ENCODE assay signal across 8 cellular contexts in the genomic region with DNA sequence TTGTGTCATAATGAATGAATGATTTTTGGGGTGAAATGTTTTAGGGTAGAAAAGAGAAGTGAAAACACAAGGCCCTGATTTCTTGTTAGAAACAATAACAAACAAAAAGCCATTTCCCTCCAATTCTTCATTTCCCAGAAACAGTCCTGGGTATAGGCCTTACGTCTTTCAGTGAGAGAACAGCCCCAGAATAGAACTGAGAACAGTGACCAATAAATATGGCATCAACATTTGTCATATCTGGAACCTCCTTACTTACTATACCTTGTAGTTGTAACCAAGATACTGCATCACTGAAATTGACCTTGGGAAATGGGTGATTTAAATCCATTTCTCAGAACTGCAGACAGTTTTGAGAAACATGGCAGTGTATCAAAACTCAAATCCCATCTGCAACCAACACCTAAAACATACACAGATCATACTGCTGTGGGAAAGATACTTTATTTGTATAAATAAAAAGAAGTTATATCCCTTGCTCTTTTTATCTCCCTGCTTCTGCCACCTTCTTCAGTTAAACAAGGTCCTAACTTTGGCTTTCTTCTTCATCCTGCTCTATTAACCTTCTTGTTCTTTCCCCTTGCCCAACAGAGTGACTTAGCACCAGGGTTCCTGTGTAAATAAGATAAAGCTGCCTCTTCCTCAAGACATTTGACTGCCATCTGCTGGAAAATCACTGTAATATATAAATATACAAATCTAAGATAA. TPM values are rescaled to one million over a fixed set of nuclear protein-coding genes. Genes with fewer than 3 reads are reported as not detected.
A peak's percentile ranks its signal among the peaks of the same experiment; 100 is the strongest.
DNase-seq lines count a peak whose midpoint lies in the region; ATAC-seq and TF ChIP-seq lines count a peak whose summit lies in the region.

No MANE protein-coding gene starts in this region.

- no peaks in the 10 kb centered on the region for H3K9me3 Mint-ChIP-seq in type B pancreatic cell

- in situ Hi-C loops in ACHN (cut with HindIII; ENCODE audit: low pct_ligation_motif_present, low pct_unique_long_range_greater_than_20kb, low sequenced_read_pairs) (no loop called here), brain microvascular endothelial cell (cut with HindIII; ENCODE audit: low pct_ligation_motif_present, low sequenced_read_pairs) (no loop called here)

- peak; percentile 38 for TF ChIP-seq CTCF in brain microvascular endothelial cell (IDR thresholded peaks at IDR 0.05; ENCODE audit: low read depth, low read length, missing control alignments)
- TF ChIP-seq CTCF in type B pancreatic cell (conservative IDR thresholded peaks at IDR 0.05) = peak; percentile 67

- ATAC-seq in HG02588 (IDR thresholded peaks at IDR 0.05; ENCODE audit: unreplicated experiment) (no peak), GM18870 (IDR thresholded peaks at IDR 0.05; ENCODE audit: unreplicated experiment) (no peak)

- H3K27ac ChIP-seq in brain microvascular endothelial cell = no peak overlapping the region

- no peaks in the 10 kb centered on the region for H3K4me1 Mint-ChIP-seq in type B pancreatic cell (ENCODE audit: unreplicated experiment)

- no peaks in the 10 kb centered on the region for H3K27me3 Mint-ChIP-seq in type B pancreatic cell

- H3K4me3 Mint-ChIP-seq in type B pancreatic cell = no peak overlapping the region

- DNase-seq in ACHN (peak; percentile 61), GM03348 (ENCODE audit: low spot score) (peak; percentile 65), NCI-H2227 treated with DMSO at 0.1 percent for 48 hours (lab: John Stamatoyannopoulos, UW) (peak; percentile 56), brain microvascular endothelial cell (peak; percentile 28), kidney glomerular epithelial cell (lab: John Stamatoyannopoulos, UW) (peak; percentile 62), type B pancreatic cell (ENCODE audit: extremely low spot score, unreplicated experiment) (no peak)

- no peak overlapping the region for H3K27ac Mint-ChIP-seq in type B pancreatic cell

- H3K4me3 ChIP-seq in brain microvascular endothelial cell (ENCODE audit: low read depth, low read length) = no peak overlapping the region

- peaks cover 6% of the 10 kb centered on the region for H3K36me3 Mint-ChIP-seq in type B pancreatic cell

- no peaks in the 10 kb centered on the region for H3K27me3 ChIP-seq in brain microvascular endothelial cell (replicated peaks)

- H3K36me3 ChIP-seq in brain microvascular endothelial cell (replicated peaks) = peaks cover 13% of the 10 kb centered on the region

RNA-seq across cellular contexts. Expression of gene XKR8, which starts 19.5 kb away (rescaled TPM):
- 8.0 and 12.6 TPM in 2 replicates for total RNA-seq in type B pancreatic cell (ENCODE audit: low replicate concordance)

RNA-seq across cellular contexts. Expression of gene SMPDL3B, which starts 44.5 kb away (rescaled TPM):
- 3.2 and 3.6 TPM in 2 replicates for total RNA-seq in type B pancreatic cell (ENCODE audit: low replicate concordance)
